In genomic region chr7:152463714-152464311, GRCh38 we compare ENCODE assay signal across 7 cellular contexts.
DNase-seq lines count a peak whose midpoint lies in the region; ATAC-seq lines count a peak whose summit lies in the region.

No MANE protein-coding gene starts in this region.

- ATAC-seq in GM18508 (IDR thresholded peaks at IDR 0.05; ENCODE audit: insufficient read depth, unreplicated experiment): peak; percentile 76
- ATAC-seq in HG02981 (IDR thresholded peaks at IDR 0.05; ENCODE audit: unreplicated experiment): peak; percentile 91

- peak; percentile 100 for DNase-seq in NCI-H2029 (lab: John Stamatoyannopoulos, UW)
- peak; percentile 100 for DNase-seq in T-helper 9 cell
- peak; percentile 100 for DNase-seq in astrocyte of the hippocampus (ENCODE audit: low read depth, low spot score)
- peak; percentile 99 to 100 for DNase-seq in hippocampal formation (lab: John Stamatoyannopoulos, UW)
- peak; percentile 97 for DNase-seq in retina

Comparison
In these comparisons a context has a peak if more than half of its experiments do, and no peak if none do; other contexts are left out.
1. Peak in every context shown above with its lines: DNase-seq and ATAC-seq.